28 cellular contexts compared by ENCODE assay signal in the genomic region with DNA sequence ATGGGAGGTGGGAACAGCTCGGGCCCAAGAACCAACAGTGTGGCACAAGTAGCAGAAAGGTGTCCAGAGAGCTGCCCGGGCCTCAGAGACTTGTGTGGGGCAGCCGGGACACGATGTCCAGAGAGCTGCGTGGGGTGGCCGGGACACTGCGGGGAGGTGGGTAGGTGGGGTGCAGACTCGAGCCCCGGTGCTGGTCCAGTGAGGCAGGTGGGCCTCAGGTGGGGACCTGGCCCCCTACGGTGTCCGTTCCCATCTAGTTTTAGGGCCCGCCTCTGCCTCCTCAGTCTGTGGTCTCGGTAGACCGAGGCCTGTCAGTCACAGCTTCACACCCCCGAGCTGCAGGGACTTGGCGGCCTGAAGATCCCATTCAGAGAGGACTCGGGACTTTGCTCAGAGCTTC.
"Had no signal": no experiment of that assay in that cellular context is flagged by ENCODE, and none has a peak within 500 bp of the region (broad histone marks: within the 10 kb centered on the region; RNA-seq: fewer than 3 reads in every experiment).

No MANE protein-coding gene starts in this region.

- ATAC-seq: effector memory CD8-positive, alpha-beta T cell; heart right ventricle; mucosa of descending colon; sciatic nerve; stimulated activated effector memory CD8-positive, alpha-beta T cell treated with anti-CD3 and anti-CD28 coated beads, Interleukin-12 subunit alpha, Interleukin-12 subunit beta, amount 100 ng/mL, for 72 hours had no signal

- H3K9me3 ChIP-seq: esophagus squamous epithelium, heart right ventricle, mucosa of descending colon, prostate gland, stomach, thyroid gland, vagina had no signal

- H3K27me3 ChIP-seq: thyroid gland, vagina had no signal

- DNase-seq: cortex of kidney; effector memory CD8-positive, alpha-beta T cell; erythroblast; esophagus squamous epithelium; foreskin melanocyte; glutamatergic neuron; hippocampal formation; kidney glomerular epithelial cell; mesenchymal stem cell; mucosa of descending colon; naive B cell; nucleus accumbens; stimulated activated CD4-positive, alpha-beta T cell treated with anti-CD3 and anti-CD28 coated beads, Interleukin-12 subunit alpha, Interleukin-12 subunit beta, amount 100 ng/mL, for 4 hours; stimulated activated CD4-positive, alpha-beta T cell treated with anti-CD3 and anti-CD28 coated beads, Interleukin-1b, Interleukin-23, amount 100 ng/mL, for 48 hours; stimulated activated CD4-positive, alpha-beta T cell treated with anti-CD3 and anti-CD28 coated beads, Interleukin-4, amount 100 ng/mL, for 1 hour; stimulated activated naive CD4-positive, alpha-beta T cell treated with Interleukin-2 at 50 U/mL for 16 hours; stomach; thyroid gland; trophoblast cell had no signal

- H3K9ac ChIP-seq: neural progenitor cell had no signal

- H3K4me2 ChIP-seq: neural progenitor cell, smooth muscle cell had no signal

- H3K36me3 ChIP-seq: esophagus squamous epithelium, heart right ventricle, neural progenitor cell, prostate gland, stomach, thyroid gland, vagina had no signal

- H2AFZ ChIP-seq: neural progenitor cell had no signal

- H3K27ac ChIP-seq: esophagus squamous epithelium, heart right ventricle, neural progenitor cell, prostate gland, stomach, thyroid gland, vagina had no signal

- H3K4me3 ChIP-seq: esophagus squamous epithelium, heart right ventricle, mucosa of descending colon, neural progenitor cell, prostate gland, smooth muscle cell, stomach, thyroid gland, vagina had no signal

- FAIRE-seq: endometrium, islet of Langerhans had no signal

- H3K4me1 ChIP-seq: prostate gland, thyroid gland had no signal
